9 cellular contexts compared by ENCODE assay signal in genomic region chr9:74499770-74500583, GRCh38. TPM values are rescaled to one million over a fixed set of nuclear protein-coding genes. Genes with fewer than 3 reads are reported as not detected.
DNase-seq lines count a peak whose midpoint lies in the region; ATAC-seq, FAIRE-seq and TF ChIP-seq lines count a peak whose summit lies in the region.
"Had no signal": no experiment of that assay in that cellular context is flagged by ENCODE, and none has a peak within 500 bp of the region (broad histone marks: within the 10 kb centered on the region; RNA-seq: fewer than 3 reads in every experiment).

No MANE protein-coding gene starts in this region.

- H3K9ac ChIP-seq in keratinocyte (ENCODE audit: control insufficient read depth, extremely low read depth, insufficient read depth, low read length), result no peak overlapping the region

- peaks cover 68% of the 10 kb centered on the region for H3K27me3 Mint-ChIP-seq in T-helper 1 cell treated with Interleukin-12 subunit alpha and Interleukin-12 subunit beta and Interleukin-4 antibody, amounts not matched to agents 30 μg/mL and 1 μg/mL, for 36 hours (ENCODE audit: low read depth)
- peaks cover 64% of the 10 kb centered on the region for H3K27me3 Mint-ChIP-seq in stimulated activated naive CD8-positive, alpha-beta T cell treated with anti-CD3 and anti-CD28 coated beads, Interleukin-15, Interleukin-2, amounts not matched to agents 100 ng/mL and 50 ng/mL, for 24 hours

- dilution Hi-C loops in keratinocyte (cut with MboI; ENCODE audit: extremely low pct_ligation_motif_present, low sequenced_read_pairs), result no loop called here

- H3K4me3 ChIP-seq in astrocyte of the spinal cord (ENCODE audit: low read depth, low read length) (peak overlapping the region; percentile 60), keratinocyte (ENCODE audit: control insufficient read depth in 2 of 3, extremely low read depth in 1 of 3, insufficient read depth in 2 of 3, low read depth in 1 of 3, low read length in 3 of 3) (peak overlapping the region in 1 of 3 experiments; percentile 37)

- no peaks in the 10 kb centered on the region for H4K20me1 ChIP-seq in keratinocyte (ENCODE audit: control insufficient read depth, extremely low read depth, insufficient read depth, low read length)

- H3K36me3 ChIP-seq in keratinocyte (ENCODE audit: control insufficient read depth in 2 of 2, extremely low read depth in 1 of 2, insufficient read depth in 2 of 2, low read length in 2 of 2), result no peaks in the 10 kb centered on the region

- peaks cover 54% of the 10 kb centered on the region for H3K27me3 ChIP-seq in keratinocyte (ENCODE audit: control insufficient read depth, extremely low read depth, insufficient read depth, low read length)

- H3K27ac Mint-ChIP-seq in T-helper 1 cell treated with Interleukin-12 subunit alpha and Interleukin-12 subunit beta and Interleukin-4 antibody, amounts not matched to agents 30 μg/mL and 1 μg/mL, for 36 hours, result no peak overlapping the region
- H3K27ac Mint-ChIP-seq in stimulated activated naive CD8-positive, alpha-beta T cell treated with anti-CD3 and anti-CD28 coated beads, Interleukin-15, Interleukin-2, amounts not matched to agents 100 ng/mL and 50 ng/mL, for 24 hours, result no peak overlapping the region

- no peak for DNase-seq in T-helper 1 cell
- peak; percentile 6 for DNase-seq in astrocyte of the spinal cord (ENCODE audit: low read depth, low spot score)
- no peak for DNase-seq in keratinocyte (ENCODE audit: low read depth, low spot score)
- no peak for DNase-seq in NCI-H2081 treated with DMSO at 0.1 percent for 48 hours (lab: John Stamatoyannopoulos, UW)
- DNase-seq: WERI-Rb-1 had no signal

- no peaks in the 10 kb centered on the region for H3K79me2 ChIP-seq in keratinocyte (ENCODE audit: control insufficient read depth, insufficient read depth, low read length)

- H3K36me3 Mint-ChIP-seq in T-helper 1 cell treated with Interleukin-12 subunit alpha and Interleukin-12 subunit beta and Interleukin-4 antibody, amounts not matched to agents 30 μg/mL and 1 μg/mL, for 36 hours (ENCODE audit: low read depth), result peaks cover 3% of the 10 kb centered on the region
- no peaks in the 10 kb centered on the region for H3K36me3 Mint-ChIP-seq in stimulated activated naive CD8-positive, alpha-beta T cell treated with anti-CD3 and anti-CD28 coated beads, Interleukin-15, Interleukin-2, amounts not matched to agents 100 ng/mL and 50 ng/mL, for 24 hours (ENCODE audit: low read depth)

- FAIRE-seq in keratinocyte (lab: Jason Lieb, UNC), result no peak

- H3K4me1 ChIP-seq in keratinocyte (ENCODE audit: control insufficient read depth, extremely low read depth, insufficient read depth, low read length), result peaks cover 14% of the 10 kb centered on the region

- no peaks in the 10 kb centered on the region for H3K9me3 Mint-ChIP-seq in T-helper 1 cell treated with Interleukin-12 subunit alpha and Interleukin-12 subunit beta and Interleukin-4 antibody, amounts not matched to agents 30 μg/mL and 1 μg/mL, for 36 hours
- no peaks in the 10 kb centered on the region for H3K9me3 Mint-ChIP-seq in stimulated activated naive CD8-positive, alpha-beta T cell treated with anti-CD3 and anti-CD28 coated beads, Interleukin-15, Interleukin-2, amounts not matched to agents 100 ng/mL and 50 ng/mL, for 24 hours

- in situ Hi-C loops in astrocyte of the spinal cord (cut with HindIII; ENCODE audit: low sequenced_read_pairs), result no loop called here

- H2AFZ ChIP-seq in keratinocyte (ENCODE audit: control insufficient read depth, low read length), result no peak overlapping the region

- H3K4me1 Mint-ChIP-seq in T-helper 1 cell treated with Interleukin-12 subunit alpha and Interleukin-12 subunit beta and Interleukin-4 antibody, amounts not matched to agents 30 μg/mL and 1 μg/mL, for 36 hours (ENCODE audit: low read depth), result peaks cover 29% of the 10 kb centered on the region
- peaks cover 30% of the 10 kb centered on the region for H3K4me1 Mint-ChIP-seq in stimulated activated naive CD8-positive, alpha-beta T cell treated with anti-CD3 and anti-CD28 coated beads, Interleukin-15, Interleukin-2, amounts not matched to agents 100 ng/mL and 50 ng/mL, for 24 hours (ENCODE audit: low read depth)

- TF ChIP-seq CTCF in astrocyte of the spinal cord (IDR thresholded peaks at IDR 0.05; ENCODE audit: low read depth, low read length) (no peak), keratinocyte (optimal IDR thresholded peaks at IDR 0.05 in 1 of 3, IDR thresholded peaks at IDR 0.05 in 1 of 3, conservative IDR thresholded peaks at IDR 0.05 in 1 of 3; ENCODE audit: extremely low read depth in 1 of 3, insufficient read depth in 2 of 3, low read length in 3 of 3) (no peak)

- ATAC-seq in GM18511 (IDR thresholded peaks at IDR 0.05; ENCODE audit: unreplicated experiment) (no peak), GM19463 (IDR thresholded peaks at IDR 0.05; ENCODE audit: unreplicated experiment) (no peak)

- H3K27ac ChIP-seq in keratinocyte (ENCODE audit: control insufficient read depth, insufficient read depth, low read length), result no peak overlapping the region
- H3K27ac ChIP-seq: WERI-Rb-1 had no signal

- H3K4me2 ChIP-seq in keratinocyte (ENCODE audit: control insufficient read depth, extremely low read depth, insufficient read depth, low read depth, low read length), result peak overlapping the region; percentile 37

- H3K9me3 ChIP-seq in keratinocyte (ENCODE audit: control insufficient read depth, low read depth, low read length), result no peaks in the 10 kb centered on the region

- H3K9me1 ChIP-seq in keratinocyte (ENCODE audit: control insufficient read depth, extremely low read depth, insufficient read depth, low read length), result no peaks in the 10 kb centered on the region

- peak overlapping the region; percentile 73 for H3K4me3 Mint-ChIP-seq in T-helper 1 cell treated with Interleukin-12 subunit alpha and Interleukin-12 subunit beta and Interleukin-4 antibody, amounts not matched to agents 30 μg/mL and 1 μg/mL, for 36 hours
- peak overlapping the region; percentile 13 for H3K4me3 Mint-ChIP-seq in stimulated activated naive CD8-positive, alpha-beta T cell treated with anti-CD3 and anti-CD28 coated beads, Interleukin-15, Interleukin-2, amounts not matched to agents 100 ng/mL and 50 ng/mL, for 24 hours

RNA-seq across cellular contexts. Expression of gene RORB, which starts 2.8 kb away (rescaled TPM):
- polyA plus RNA-seq in keratinocyte, result not detected in 3 replicates
- polyA plus RNA-seq in keratinocyte (2011; ENCODE audit: low read depth), result not detected
- not detected in 2 replicates for polyA plus RNA-seq in keratinocyte (2011; cell fraction: cytosol; rRNA removed)
- polyA plus RNA-seq in keratinocyte (2011; cell fraction: nucleus; rRNA removed), result not detected in 2 replicates
- polyA plus RNA-seq in keratinocyte (2012; ENCODE audit: low replicate concordance), result not detected in 2 replicates
- not detected in 3 replicates for polyA minus RNA-seq in keratinocyte
- polyA minus RNA-seq in keratinocyte (2011; cell fraction: cytosol; rRNA and poly(A)+ RNA removed), result not detected
- polyA minus RNA-seq in keratinocyte (2011; cell fraction: nucleus; rRNA and poly(A)+ RNA removed), result not detected in 2 replicates
